26 cellular contexts compared by ENCODE assay signal in the genomic region with DNA sequence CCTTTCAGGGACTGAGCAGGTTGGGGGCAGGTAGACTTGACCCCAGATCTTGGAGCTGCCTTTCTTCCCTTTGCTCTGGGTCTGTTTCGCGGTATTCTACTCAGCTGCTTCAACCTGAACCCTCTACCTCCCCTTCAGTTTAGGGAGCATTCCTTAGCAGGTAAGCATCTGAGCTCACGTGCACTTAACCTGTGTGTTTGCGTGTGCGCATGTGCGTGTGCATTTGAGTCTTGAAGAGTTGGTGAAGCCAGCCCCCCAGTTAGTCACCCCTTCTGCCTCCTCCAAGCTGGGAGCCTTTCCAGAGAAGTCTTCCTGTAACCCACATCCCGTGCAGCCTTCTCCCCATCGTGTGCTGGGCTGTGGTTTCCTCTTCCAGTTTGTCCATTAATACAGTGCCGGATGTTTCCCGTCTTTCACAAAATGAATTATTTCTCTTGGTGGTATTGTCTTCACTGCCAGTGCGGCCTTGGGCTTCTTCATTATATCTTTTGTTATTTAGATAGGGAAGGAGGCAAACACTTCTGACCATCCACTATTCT. TPM values are rescaled to one million over a fixed set of nuclear protein-coding genes. Genes with fewer than 3 reads are reported as not detected.
DNase-seq lines count a peak whose midpoint lies in the region; ATAC-seq, FAIRE-seq and TF ChIP-seq lines count a peak whose summit lies in the region.
"Had no signal": no experiment of that assay in that cellular context is flagged by ENCODE, and none has a peak within 500 bp of the region (broad histone marks: within the 10 kb centered on the region; RNA-seq: fewer than 3 reads in every experiment).

No MANE protein-coding gene starts in this region.

- no peak for TF ChIP-seq POLR2A in endothelial cell of umbilical vein (IDR thresholded peaks at IDR 0.05; ENCODE audit: low read depth, low read length)

- H3K4me3 Mint-ChIP-seq in stimulated activated naive CD8-positive, alpha-beta T cell treated with anti-CD3 and anti-CD28 coated beads, Interleukin-15, Interleukin-2, amounts not matched to agents 100 ng/mL and 50 ng/mL, for 24 hours = no peak overlapping the region
- H3K4me3 Mint-ChIP-seq in stimulated activated naive CD8-positive, alpha-beta T cell treated with anti-CD3 and anti-CD28 coated beads, Interleukin-15, amount 100 ng/mL, for 72 hours = no peak overlapping the region
- H3K4me3 Mint-ChIP-seq: type B pancreatic cell had no signal

- H3K4me1 ChIP-seq in endothelial cell of umbilical vein (ENCODE audit: control insufficient read depth, extremely low read depth, insufficient read depth, low read length) = no peaks in the 10 kb centered on the region
- H3K4me1 ChIP-seq: body of pancreas, gastrocnemius medialis, SJCRH30 had no signal

- no peaks in the 10 kb centered on the region for H3K9me3 Mint-ChIP-seq in stimulated activated naive CD8-positive, alpha-beta T cell treated with anti-CD3 and anti-CD28 coated beads, Interleukin-15, Interleukin-2, amounts not matched to agents 100 ng/mL and 50 ng/mL, for 24 hours
- no peaks in the 10 kb centered on the region for H3K9me3 Mint-ChIP-seq in stimulated activated naive CD8-positive, alpha-beta T cell treated with anti-CD3 and anti-CD28 coated beads, Interleukin-15, amount 100 ng/mL, for 72 hours
- H3K9me3 Mint-ChIP-seq: naive thymus-derived CD8-positive, alpha-beta T cell; type B pancreatic cell had no signal

- intact Hi-C loops in endothelial cell of umbilical vein (cut with micrococcal nuclease) = no loop called here

- CTCF ChIA-PET in endothelial cell of umbilical vein (lab: Charles Lee) = no interaction called here

- H3K36me3 ChIP-seq in endothelial cell of umbilical vein (ENCODE audit: control insufficient read depth in 2 of 2, extremely low read depth in 1 of 2, insufficient read depth in 2 of 2, low read length in 2 of 2) = peaks cover 2 to 4% of the 10 kb centered on the region in 2 experiments
- H3K36me3 ChIP-seq: gastrocnemius medialis, SJCRH30 had no signal

- no peaks in the 10 kb centered on the region for H3K79me2 ChIP-seq in endothelial cell of umbilical vein (ENCODE audit: control insufficient read depth, insufficient read depth, low read length)

- no peak overlapping the region for H3K27ac ChIP-seq in endothelial cell of umbilical vein (ENCODE audit: insufficient read depth, low read depth, low read length)
- H3K27ac ChIP-seq: body of pancreas, gastrocnemius medialis, hepatocyte, SJCRH30 had no signal

- H3K27ac Mint-ChIP-seq in stimulated activated naive CD8-positive, alpha-beta T cell treated with anti-CD3 and anti-CD28 coated beads, Interleukin-15, Interleukin-2, amounts not matched to agents 100 ng/mL and 50 ng/mL, for 24 hours = peak overlapping the region; percentile 8
- peak overlapping the region in 1 of 2 donors; percentile 74 for H3K27ac Mint-ChIP-seq in stimulated activated naive CD8-positive, alpha-beta T cell treated with anti-CD3 and anti-CD28 coated beads, Interleukin-15, amount 100 ng/mL, for 72 hours
- H3K27ac Mint-ChIP-seq: type B pancreatic cell had no signal

- dilution Hi-C loops in endothelial cell of umbilical vein (cut with MboI; ENCODE audit: extremely low pct_ligation_motif_present, low sequenced_read_pairs) = no loop called here

- TF ChIP-seq CTCF in endothelial cell of umbilical vein (IDR thresholded peaks at IDR 0.05; ENCODE audit: extremely low read depth in 1 of 2, insufficient read depth in 1 of 2, low read depth in 1 of 2, low read length in 2 of 2) = no peak

- H3K9me1 ChIP-seq in endothelial cell of umbilical vein (replicated peaks; ENCODE audit: control insufficient read depth, extremely low read depth, insufficient read depth, low read length) = no peaks in the 10 kb centered on the region

- no peak for DNase-seq in stimulated activated naive CD8-positive, alpha-beta T cell treated with anti-CD3 and anti-CD28 coated beads, Interleukin-15, amount 100 ng/mL, for 72 hours
- DNase-seq in Kasumi-1 (lab: John Stamatoyannopoulos, UW) (peak; percentile 88 to 91), endothelial cell of umbilical vein (ENCODE audit: low read depth, low spot score) (peak; percentile 59), cerebellum (ENCODE audit: low spot score) (no peak)
- DNase-seq: activated CD4-positive, alpha-beta T cell treated with anti-CD3 and anti-CD28 coated beads for 48 hours; activated gamma-delta T cell treated with Interleukin-2 at 50 U/mL for 16 hours; activated T-cell treated with anti-CD3 and anti-CD28 coated beads, Interleukin-2, amount 50 U/mL, for 48 hours; body of pancreas; gastrocnemius medialis; naive thymus-derived CD8-positive, alpha-beta T cell; NCI-H1105; NCI-H187; NCI-H2171 treated with DMSO at 0.1 percent for 48 hours; NCI-H510A; RPMI8226; SJCRH30; stimulated activated CD4-positive, alpha-beta T cell treated with anti-CD3 and anti-CD28 coated beads, Interleukin-4, amount 100 ng/mL, for 24 hours; substantia nigra; SW 1271 had no signal

- no peaks in the 10 kb centered on the region for H3K9me3 ChIP-seq in endothelial cell of umbilical vein (replicated peaks; ENCODE audit: control insufficient read depth, insufficient read depth, low read length)
- H3K9me3 ChIP-seq: body of pancreas, gastrocnemius medialis, SJCRH30 had no signal

- no TSS peak for BruUV-seq in endothelial cell of umbilical vein (replicated peaks; lab: Mats Ljungman, UMichigan)

- no peak overlapping the region for H3K4me2 ChIP-seq in endothelial cell of umbilical vein (ENCODE audit: insufficient read depth, low read length)
- H3K4me2 ChIP-seq: hepatocyte had no signal

- no peak overlapping the region for H2AFZ ChIP-seq in endothelial cell of umbilical vein (ENCODE audit: low read depth, low read length)
- H2AFZ ChIP-seq: hepatocyte had no signal

- no peak overlapping the region for H3K4me3 ChIP-seq in endothelial cell of umbilical vein (replicated peaks in 1 of 3; ENCODE audit: insufficient read depth in 1 of 3, low read depth in 1 of 3, low read length in 3 of 3)
- H3K4me3 ChIP-seq: body of pancreas, gastrocnemius medialis, hepatocyte, lung, SJCRH30 had no signal

- ATAC-seq in stimulated activated naive CD8-positive, alpha-beta T cell treated with anti-CD3 and anti-CD28 coated beads, Interleukin-15, amount 100 ng/mL, for 72 hours = no peak
- ATAC-seq in HG02840 (IDR thresholded peaks at IDR 0.05; ENCODE audit: low FRiP score, unreplicated experiment) = no peak
- no peak for ATAC-seq in HG03159 (IDR thresholded peaks at IDR 0.05; ENCODE audit: unreplicated experiment)
- ATAC-seq: body of pancreas; gastrocnemius medialis; HCT116; naive thymus-derived CD8-positive, alpha-beta T cell had no signal

- H3K4me1 Mint-ChIP-seq in stimulated activated naive CD8-positive, alpha-beta T cell treated with anti-CD3 and anti-CD28 coated beads, Interleukin-15, Interleukin-2, amounts not matched to agents 100 ng/mL and 50 ng/mL, for 24 hours (ENCODE audit: low read depth) = peaks cover 18% of the 10 kb centered on the region
- H3K4me1 Mint-ChIP-seq in stimulated activated naive CD8-positive, alpha-beta T cell treated with anti-CD3 and anti-CD28 coated beads, Interleukin-15, amount 100 ng/mL, for 72 hours = peaks cover 35% of the 10 kb centered on the region

- no peaks in the 10 kb centered on the region for H3K27me3 ChIP-seq in endothelial cell of umbilical vein (ENCODE audit: control insufficient read depth in 2 of 2, insufficient read depth in 2 of 2, low read length in 2 of 2)
- H3K27me3 ChIP-seq: body of pancreas, gastrocnemius medialis, hepatocyte, SJCRH30 had no signal

- H4K20me1 ChIP-seq in endothelial cell of umbilical vein (replicated peaks; ENCODE audit: control insufficient read depth, extremely low read depth, insufficient read depth, low read length) = no peaks in the 10 kb centered on the region

- FAIRE-seq in endothelial cell of umbilical vein (lab: Jason Lieb, UNC) = no peak

- POLR2A ChIA-PET in endothelial cell of umbilical vein (lab: Charles Lee) = no interaction called here

- peaks cover 28% of the 10 kb centered on the region for H3K36me3 Mint-ChIP-seq in stimulated activated naive CD8-positive, alpha-beta T cell treated with anti-CD3 and anti-CD28 coated beads, Interleukin-15, Interleukin-2, amounts not matched to agents 100 ng/mL and 50 ng/mL, for 24 hours (ENCODE audit: low read depth)

- H3K9ac ChIP-seq in endothelial cell of umbilical vein (replicated peaks; ENCODE audit: extremely low read depth, insufficient read depth, low read length) = no peak overlapping the region

- H3K27me3 Mint-ChIP-seq in stimulated activated naive CD8-positive, alpha-beta T cell treated with anti-CD3 and anti-CD28 coated beads, Interleukin-15, Interleukin-2, amounts not matched to agents 100 ng/mL and 50 ng/mL, for 24 hours = no peaks in the 10 kb centered on the region
- H3K27me3 Mint-ChIP-seq in stimulated activated naive CD8-positive, alpha-beta T cell treated with anti-CD3 and anti-CD28 coated beads, Interleukin-15, amount 100 ng/mL, for 72 hours = no peaks in the 10 kb centered on the region
- H3K27me3 Mint-ChIP-seq: naive thymus-derived CD8-positive, alpha-beta T cell; type B pancreatic cell had no signal

TF ChIP-seq in endothelial cell of umbilical vein, 7 proteins besides CTCF, POLR2A, EP300 and RAD21:
- TF ChIP-seq EZH2 (IDR thresholded peaks at IDR 0.05; ENCODE audit: borderline replicate concordance, low read depth, low read length, severe bottlenecking) (no peak), FOS (IDR thresholded peaks at IDR 0.05; ENCODE audit: borderline replicate concordance, insufficient read depth, low read length) (no peak), MYC (IDR thresholded peaks at IDR 0.05; ENCODE audit: low read depth, low read length) (no peak), GATA2 (IDR thresholded peaks at IDR 0.05; ENCODE audit: insufficient read depth, insufficient read length, low read depth, low read length) (no peak), POLR2AphosphoS5 (IDR thresholded peaks at IDR 0.05; ENCODE audit: insufficient read depth, low read depth, low read length) (no peak), JUN (IDR thresholded peaks at IDR 0.05; ENCODE audit: borderline replicate concordance, insufficient read depth, insufficient read length, low read depth) (no peak)
- TF ChIP-seq, protein P1, sequence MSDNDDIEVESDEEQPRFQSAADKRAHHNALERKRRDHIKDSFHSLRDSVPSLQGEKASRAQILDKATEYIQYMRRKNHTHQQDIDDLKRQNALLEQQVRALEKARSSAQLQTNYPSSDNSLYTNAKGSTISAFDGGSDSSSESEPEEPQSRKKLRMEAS (IDR thresholded peaks at IDR 0.05; ENCODE audit: insufficient read depth, insufficient read length) = no peak
TF ChIP-seq in endothelial cell of umbilical vein: peak in this region for 0.

RNA-seq across cellular contexts. Expression of a gene that starts 33.2 kb away (rescaled TPM):
- total RNA-seq in endothelial cell of umbilical vein (17.8 and 21.2 TPM in 2 replicates), cerebellum (9.9 TPM)
- polyA plus RNA-seq in endothelial cell of umbilical vein = 7.6 and 9.5 TPM in 2 replicates
- 9.8 and 10.0 TPM in 2 replicates for polyA plus RNA-seq in endothelial cell of umbilical vein (2011; cell fraction: cytosol; rRNA removed)
- 8.3 and 10.6 TPM in 2 replicates for polyA plus RNA-seq in endothelial cell of umbilical vein (2011; cell fraction: nucleus; rRNA removed)
- polyA plus RNA-seq in endothelial cell of umbilical vein (2012) = 12.5 and 13.6 TPM in 2 replicates
- polyA minus RNA-seq in endothelial cell of umbilical vein = 21.1 and 21.6 TPM in 2 replicates
- polyA minus RNA-seq in endothelial cell of umbilical vein (2011; cell fraction: cytosol; rRNA and poly(A)+ RNA removed) = 5.3 TPM
- 10.3 and 18.5 TPM in 2 replicates for polyA minus RNA-seq in endothelial cell of umbilical vein (2011; cell fraction: nucleus; rRNA and poly(A)+ RNA removed)

Comparison
In these comparisons a context has a peak if more than half of its experiments do, and no peak if none do; other contexts are left out.
1. DNase-seq: peak in Kasumi-1 (2 of 2) and endothelial cell of umbilical vein (single experiment); none in stimulated activated naive CD8-positive, alpha-beta T cell treated with anti-CD3 and anti-CD28 coated beads, Interleukin-15, amount 100 ng/mL, for 72 hours (0 of 2) and cerebellum (single experiment).